ENCODE assay signal across 22 cellular contexts in the genomic region with DNA sequence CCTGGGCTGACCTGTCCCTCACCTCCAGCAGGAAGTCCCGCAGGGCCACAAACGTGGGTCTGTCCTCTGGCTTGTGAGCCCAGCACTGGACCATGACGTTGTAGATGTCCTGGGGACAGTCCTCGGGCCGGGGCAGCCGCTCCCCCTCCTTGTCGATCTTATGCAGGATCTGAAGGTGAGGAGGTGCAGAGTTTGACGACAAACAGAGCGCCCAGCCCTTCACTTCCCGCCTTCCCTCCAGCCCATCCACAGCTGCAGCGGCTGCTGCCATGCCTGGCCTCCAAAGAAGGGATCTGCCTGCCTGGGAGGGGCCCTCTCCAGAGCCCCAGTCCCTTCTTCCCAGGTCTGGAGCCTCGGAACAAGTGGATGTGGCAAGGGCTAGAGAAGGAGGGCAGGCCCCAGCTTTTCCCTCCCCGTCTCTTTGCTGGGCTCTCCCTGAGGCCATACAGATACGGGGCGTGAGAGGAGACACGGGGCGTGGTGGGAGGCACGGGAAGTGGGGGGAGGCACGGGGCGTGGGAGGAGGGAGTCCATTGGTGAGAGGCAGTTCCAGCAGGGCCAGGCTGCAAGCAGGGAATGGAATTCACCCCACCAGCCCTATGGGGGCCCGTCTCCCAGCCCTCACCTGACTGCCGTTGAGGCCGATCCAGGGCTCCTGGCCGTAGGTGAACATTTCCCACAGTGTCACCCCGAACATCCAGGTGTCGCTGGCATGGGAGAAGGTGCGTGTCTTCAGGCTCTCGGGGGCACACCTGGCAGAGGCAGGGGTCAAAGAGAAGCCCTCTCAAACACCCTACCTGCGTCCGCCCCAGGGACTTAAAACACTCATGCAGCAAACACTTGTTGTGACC. TPM values are rescaled to one million over a fixed set of nuclear protein-coding genes. Genes with fewer than 3 reads are reported as not detected.
DNase-seq lines count a peak whose midpoint lies in the region; ATAC-seq and TF ChIP-seq lines count a peak whose summit lies in the region.
"Had no signal": no experiment of that assay in that cellular context is flagged by ENCODE, and none has a peak within 500 bp of the region (broad histone marks: within the 10 kb centered on the region; RNA-seq: fewer than 3 reads in every experiment).

No MANE protein-coding gene starts in this region.

- H3K4me3 Mint-ChIP-seq in dendritic cell treated with granulocyte-macrophage colony-stimulating factor and Interleukin-4, amounts not matched to agents 40 ng/mL and 50 ng/mL, for 4 days, result no peak overlapping the region
- H3K4me3 Mint-ChIP-seq: activated CD4-positive, alpha-beta T cell treated with anti-CD3 and anti-CD28 coated beads, Interleukin-2, amount 10 ng/mL, durations not matched to agents 24 days and 14 days; activated naive CD8-positive, alpha-beta T cell treated with anti-CD3 and anti-CD28 coated beads, Interleukin-2, amount 50 U/mL, for 24 hours; IgD-negative memory B cell; immature natural killer cell had no signal

- peaks cover 44% of the 10 kb centered on the region for H3K4me1 Mint-ChIP-seq in dendritic cell treated with granulocyte-macrophage colony-stimulating factor and Interleukin-4, amounts not matched to agents 40 ng/mL and 50 ng/mL, for 4 days (ENCODE audit: low read depth)

- H4K91ac ChIP-seq in trophoblast cell (ENCODE audit: low read depth, low read length), result no peak overlapping the region

- TF ChIP-seq EP300 in suprapubic skin (IDR thresholded peaks at IDR 0.05), result no peak

- no peak overlapping the region for H2BK5ac ChIP-seq in trophoblast cell (ENCODE audit: low read depth, low read length, poor library complexity)

- H3K36me3 ChIP-seq in cardiac muscle cell (peaks cover 29% of the 10 kb centered on the region), trophoblast cell (ENCODE audit: control insufficient read depth in 1 of 2, insufficient read depth in 2 of 2, low read length in 2 of 2) (peaks cover 54 to 55% of the 10 kb centered on the region in 2 experiments), suprapubic skin (peaks cover 68% of the 10 kb centered on the region)

- peak overlapping the region; percentile 30 for H3K14ac ChIP-seq in trophoblast cell (ENCODE audit: low read length)

- H3K27ac Mint-ChIP-seq in dendritic cell treated with granulocyte-macrophage colony-stimulating factor and Interleukin-4, amounts not matched to agents 40 ng/mL and 50 ng/mL, for 4 days, result peak overlapping the region; percentile 59
- H3K27ac Mint-ChIP-seq: activated CD4-positive, alpha-beta T cell treated with anti-CD3 and anti-CD28 coated beads, Interleukin-2, amount 10 ng/mL, durations not matched to agents 24 days and 14 days; activated naive CD8-positive, alpha-beta T cell treated with anti-CD3 and anti-CD28 coated beads, Interleukin-2, amount 50 U/mL, for 24 hours; CD4-positive, alpha-beta T cell; immature natural killer cell had no signal

- no peak overlapping the region for H3K4me2 ChIP-seq in trophoblast cell (ENCODE audit: low read length)

- H2AK5ac ChIP-seq in trophoblast cell (ENCODE audit: low read length), result no peak overlapping the region

- H3K4ac ChIP-seq in trophoblast cell (ENCODE audit: low read depth, low read length), result no peak overlapping the region

- peak overlapping the region; percentile 20 for H2BK12ac ChIP-seq in trophoblast cell (ENCODE audit: low read length)

- no peaks in the 10 kb centered on the region for H3K79me2 ChIP-seq in trophoblast cell (ENCODE audit: control insufficient read depth, insufficient read depth, low read length, poor library complexity)

- DNase-seq in cardiac muscle cell (ENCODE audit: low read depth in 1 of 2, low spot score in 1 of 2) (no peak), Right ventricle myocardium inferior (ENCODE audit: missing footprints) (no peak), trophoblast cell (no peak), suprapubic skin (ENCODE audit: low spot score in 2 of 2) (no peak), DMS79 treated with DMSO at 0.1 percent for 48 hours (lab: John Stamatoyannopoulos, UW) (no peak)
- DNase-seq: activated CD4-positive, alpha-beta T cell treated with anti-CD3 and anti-CD28 coated beads, Interleukin-2, amount 10 ng/mL, durations not matched to agents 24 days and 14 days; activated gamma-delta T cell treated with Interleukin-2 at 50 U/mL for 16 hours; activated naive CD8-positive, alpha-beta T cell treated with anti-CD3 and anti-CD28 coated beads, Interleukin-2, amount 50 U/mL, for 24 hours; activated T-cell treated with anti-CD3 and anti-CD28 coated beads, Interleukin-2, amount 50 U/mL, for 1 hour; immature natural killer cell; mesendoderm; NCI-H1092; NCI-H1694 treated with DMSO at 0.1 percent for 48 hours; NCI-H2171; NCI-H510A; stimulated activated CD4-positive, alpha-beta T cell treated with anti-CD3 and anti-CD28 coated beads, Interleukin-4, amount 100 ng/mL, for 4 hours had no signal

- no peak overlapping the region for H4K12ac ChIP-seq in trophoblast cell (ENCODE audit: low read depth, low read length)

- H2BK120ac ChIP-seq in trophoblast cell (ENCODE audit: insufficient read depth, low read length, poor library complexity), result no peak overlapping the region

- peaks cover 88% of the 10 kb centered on the region for H3K36me3 Mint-ChIP-seq in dendritic cell treated with granulocyte-macrophage colony-stimulating factor and Interleukin-4, amounts not matched to agents 40 ng/mL and 50 ng/mL, for 4 days (ENCODE audit: low read depth)
- H3K36me3 Mint-ChIP-seq: IgD-negative memory B cell had no signal

- no peak for ATAC-seq in Right ventricle myocardium inferior
- no peak for ATAC-seq in HG03280 (IDR thresholded peaks at IDR 0.05; ENCODE audit: unreplicated experiment)
- ATAC-seq in GM19467 (IDR thresholded peaks at IDR 0.05; ENCODE audit: unreplicated experiment), result no peak
- ATAC-seq: activated naive CD8-positive, alpha-beta T cell treated with anti-CD3 and anti-CD28 coated beads, Interleukin-2, amount 50 U/mL, for 24 hours; right lobe of liver had no signal

- no peak overlapping the region for H4K8ac ChIP-seq in trophoblast cell (ENCODE audit: low read depth, low read length)

- H3K9me3 ChIP-seq in cardiac muscle cell (ENCODE audit: low read depth) (no peaks in the 10 kb centered on the region), trophoblast cell (ENCODE audit: insufficient read depth, low read depth, low read length) (no peaks in the 10 kb centered on the region), suprapubic skin (no peaks in the 10 kb centered on the region)
- H3K9me3 ChIP-seq: right lobe of liver had no signal

- H3K4me1 ChIP-seq in cardiac muscle cell (ENCODE audit: low read depth) (peaks cover 6% of the 10 kb centered on the region), trophoblast cell (ENCODE audit: control insufficient read depth in 1 of 2, insufficient read depth in 2 of 2, low read length in 2 of 2) (peaks cover 21 to 22% of the 10 kb centered on the region in 2 experiments), suprapubic skin (peaks cover 12% of the 10 kb centered on the region)
- H3K4me1 ChIP-seq: right lobe of liver had no signal

- WGBS in trophoblast cell (ENCODE audit: extremely low coverage, insufficient coverage, insufficient read length), result no CpG with 5 or more reads among the region's 30 CpGs
- WGBS in suprapubic skin, result 78% methylated on average over 17 of the region's 30 CpGs

- no peak for TF ChIP-seq POLR2A in suprapubic skin (IDR thresholded peaks at IDR 0.05)

- intact Hi-C loops in Right ventricle myocardium inferior (cut with DNase I), result no loop called here
- intact Hi-C loops in dendritic cell treated with granulocyte-macrophage colony-stimulating factor and Interleukin-4, amounts not matched to agents 40 ng/mL and 50 ng/mL, for 4 days (cut with micrococcal nuclease), result no loop called here

- H3K27ac ChIP-seq in cardiac muscle cell, result peak overlapping the region; percentile 6
- H3K27ac ChIP-seq in trophoblast cell (ENCODE audit: low read depth, low read length), result no peak overlapping the region
- H3K27ac ChIP-seq in suprapubic skin, result no peak overlapping the region
- H3K27ac ChIP-seq: right lobe of liver had no signal

- TF ChIP-seq CTCF in cardiac muscle cell (IDR thresholded peaks at IDR 0.05; ENCODE audit: low read depth, low read length) (no peak), suprapubic skin (IDR thresholded peaks at IDR 0.05) (no peak)

- H3K4me3 ChIP-seq in cardiac muscle cell, result no peak overlapping the region
- no peak overlapping the region for H3K4me3 ChIP-seq in trophoblast cell (ENCODE audit: low read depth, low read length)
- H3K4me3 ChIP-seq in suprapubic skin, result no peak overlapping the region
- H3K4me3 ChIP-seq: right lobe of liver had no signal

- H3K27me3 ChIP-seq in cardiac muscle cell (no peaks in the 10 kb centered on the region), trophoblast cell (ENCODE audit: insufficient read depth, low read length) (no peaks in the 10 kb centered on the region), suprapubic skin (no peaks in the 10 kb centered on the region)
- H3K27me3 ChIP-seq: right lobe of liver had no signal

- H3K27me3 Mint-ChIP-seq in dendritic cell treated with granulocyte-macrophage colony-stimulating factor and Interleukin-4, amounts not matched to agents 40 ng/mL and 50 ng/mL, for 4 days, result no peaks in the 10 kb centered on the region
- H3K27me3 Mint-ChIP-seq: activated CD4-positive, alpha-beta T cell treated with anti-CD3 and anti-CD28 coated beads, Interleukin-2, amount 10 ng/mL, durations not matched to agents 24 days and 14 days; activated naive CD8-positive, alpha-beta T cell treated with anti-CD3 and anti-CD28 coated beads, Interleukin-2, amount 50 U/mL, for 24 hours; CD4-positive, alpha-beta T cell; IgD-negative memory B cell had no signal

- no peaks in the 10 kb centered on the region for H3K79me1 ChIP-seq in trophoblast cell (ENCODE audit: low read length)

- H3K23ac ChIP-seq in trophoblast cell (ENCODE audit: low read length), result no peak overlapping the region

- no peak overlapping the region for H3K18ac ChIP-seq in trophoblast cell (ENCODE audit: low read length)

- no peaks in the 10 kb centered on the region for H3K9me3 Mint-ChIP-seq in dendritic cell treated with granulocyte-macrophage colony-stimulating factor and Interleukin-4, amounts not matched to agents 40 ng/mL and 50 ng/mL, for 4 days
- H3K9me3 Mint-ChIP-seq: activated CD4-positive, alpha-beta T cell treated with anti-CD3 and anti-CD28 coated beads, Interleukin-2, amount 10 ng/mL, durations not matched to agents 24 days and 14 days; activated naive CD8-positive, alpha-beta T cell treated with anti-CD3 and anti-CD28 coated beads, Interleukin-2, amount 50 U/mL, for 24 hours; CD4-positive, alpha-beta T cell; IgD-negative memory B cell; immature natural killer cell had no signal

- no peak overlapping the region for H3K9ac ChIP-seq in trophoblast cell (ENCODE audit: low read length)

- no peak overlapping the region for H2AFZ ChIP-seq in trophoblast cell (ENCODE audit: insufficient read depth, low read length, poor library complexity)

RNA-seq across cellular contexts. Expression of a gene that starts 29.7 kb away (rescaled TPM):
- 61.5 and 95.3 TPM in 2 replicates for total RNA-seq in cardiac muscle cell
- polyA plus RNA-seq in cardiac muscle cell, result 26.1 and 29.8 TPM in 2 replicates
- 31.7 TPM for total RNA-seq in Right ventricle myocardium inferior
- polyA plus RNA-seq in trophoblast cell (2013), result 22.5 TPM in 2 replicates
- 100 to 1,000 TPM in 1 of 4 donors, 10 to 100 TPM in 3; 52.4 to 101 (median 70.0) TPM for total RNA-seq in suprapubic skin
